ENCODE assay signal across 13 cellular contexts in genomic region chr9:130769004-130769403, GRCh38.
"Had no signal": no experiment of that assay in that cellular context is flagged by ENCODE, and none has a peak within 500 bp of the region (broad histone marks: within the 10 kb centered on the region; RNA-seq: fewer than 3 reads in every experiment).

No MANE protein-coding gene starts in this region.

- H3K27me3 Mint-ChIP-seq: activated CD8-positive, alpha-beta T cell treated with anti-CD3 and anti-CD28 coated beads for 36 hours; stimulated activated naive B cell treated with anti-CD40 and anti-IgM and Interleukin-4, amounts not matched to agents 10 μg/mL and 1 μg/mL and 100 μg/mL, for 72 hours had no signal

- H3K4me2 ChIP-seq: neural progenitor cell had no signal

- H3K9me3 Mint-ChIP-seq: activated CD8-positive, alpha-beta T cell treated with anti-CD3 and anti-CD28 coated beads for 36 hours; activated T-cell treated with anti-CD3 and anti-CD28 coated beads, Interleukin-2, amount 50 U/mL, for 4 hours; neural progenitor cell; stimulated activated naive B cell treated with anti-CD40 and anti-IgM and Interleukin-4, amounts not matched to agents 10 μg/mL and 1 μg/mL and 100 μg/mL, for 72 hours; T-helper 1 cell treated with Interleukin-12 subunit alpha and Interleukin-12 subunit beta and Interleukin-4 antibody, amounts not matched to agents 30 μg/mL and 1 μg/mL, for 36 hours had no signal

- H3K27ac ChIP-seq: esophagus muscularis mucosa, neural progenitor cell, ovary, sigmoid colon, tibial artery had no signal

- H3K27me3 ChIP-seq: dorsolateral prefrontal cortex, esophagus muscularis mucosa, neural progenitor cell, ovary, sigmoid colon, tibial artery had no signal

- H3K9me3 ChIP-seq: esophagus muscularis mucosa, ovary, sigmoid colon, tibial artery had no signal

- H3K4me3 ChIP-seq: dorsolateral prefrontal cortex, esophagus muscularis mucosa, neural progenitor cell, ovary, sigmoid colon, tibial artery had no signal

- H3K36me3 Mint-ChIP-seq: neural progenitor cell; stimulated activated naive B cell treated with anti-CD40 and anti-IgM and Interleukin-4, amounts not matched to agents 10 μg/mL and 1 μg/mL and 100 μg/mL, for 72 hours had no signal

- H3K4me3 Mint-ChIP-seq: activated CD8-positive, alpha-beta T cell treated with anti-CD3 and anti-CD28 coated beads for 36 hours; activated T-cell treated with anti-CD3 and anti-CD28 coated beads, Interleukin-2, amount 50 U/mL, for 4 hours; neural progenitor cell; stimulated activated naive B cell treated with anti-CD40 and anti-IgM and Interleukin-4, amounts not matched to agents 10 μg/mL and 1 μg/mL and 100 μg/mL, for 72 hours; T-helper 1 cell treated with Interleukin-12 subunit alpha and Interleukin-12 subunit beta and Interleukin-4 antibody, amounts not matched to agents 30 μg/mL and 1 μg/mL, for 36 hours had no signal

- ATAC-seq: activated CD8-positive, alpha-beta T cell treated with anti-CD3 and anti-CD28 coated beads for 36 hours; activated T-cell treated with anti-CD3 and anti-CD28 coated beads, Interleukin-2, amount 50 U/mL, for 4 hours; stimulated activated naive B cell treated with anti-CD40 and anti-IgM and Interleukin-4, amounts not matched to agents 10 μg/mL and 1 μg/mL and 100 μg/mL, for 72 hours had no signal

- H3K27ac Mint-ChIP-seq: activated CD8-positive, alpha-beta T cell treated with anti-CD3 and anti-CD28 coated beads for 36 hours; neural progenitor cell; stimulated activated naive B cell treated with anti-CD40 and anti-IgM and Interleukin-4, amounts not matched to agents 10 μg/mL and 1 μg/mL and 100 μg/mL, for 72 hours; T-helper 1 cell treated with Interleukin-12 subunit alpha and Interleukin-12 subunit beta and Interleukin-4 antibody, amounts not matched to agents 30 μg/mL and 1 μg/mL, for 36 hours had no signal

- H3K9ac ChIP-seq: neural progenitor cell had no signal

- DNase-seq: activated CD4-positive, alpha-beta T cell treated with anti-CD3 and anti-CD28 coated beads for 48 hours; activated CD8-positive, alpha-beta T cell treated with anti-CD3 and anti-CD28 coated beads for 36 hours; activated effector memory CD4-positive, alpha-beta T cell treated with Interleukin-2 at 50 U/mL for 16 hours; activated naive CD4-positive, alpha-beta T cell treated with anti-CD3 and anti-CD28 coated beads, Interleukin-2, amount 50 U/mL, for 16 hours; activated T-cell treated with anti-CD3 and anti-CD28 coated beads, Interleukin-2, amount 50 U/mL, for 4 hours; dorsolateral prefrontal cortex; ovary; sigmoid colon; stimulated activated naive B cell treated with anti-CD40 and anti-IgM and Interleukin-4, amounts not matched to agents 10 μg/mL and 1 μg/mL and 100 μg/mL, for 72 hours; tibial artery had no signal

- H3K36me3 ChIP-seq: esophagus muscularis mucosa, neural progenitor cell, ovary, sigmoid colon, tibial artery had no signal

- H2AFZ ChIP-seq: neural progenitor cell had no signal
